Comparison of ENCODE assay signal across 8 cellular contexts in the genomic region with DNA sequence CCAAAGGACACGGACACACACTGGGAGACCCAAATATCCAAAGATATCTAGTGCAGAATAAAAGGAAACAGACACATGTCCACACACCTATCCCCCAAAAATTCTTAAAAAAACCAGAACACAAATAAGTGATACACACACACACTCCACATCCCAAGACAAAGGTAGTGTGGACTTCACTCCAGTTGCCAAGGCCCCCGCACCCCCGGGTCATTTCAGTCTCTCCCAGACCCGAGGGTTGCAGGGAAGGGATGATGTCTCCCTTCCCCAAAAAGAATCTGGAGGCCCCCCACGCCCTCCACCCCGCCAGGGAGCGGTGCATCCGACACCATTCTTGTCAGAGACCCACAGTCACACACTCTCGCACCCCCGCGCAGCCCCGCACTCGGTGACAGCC. TPM values are rescaled to one million over a fixed set of nuclear protein-coding genes. Genes with fewer than 3 reads are reported as not detected.
A peak's percentile ranks its signal among the peaks of the same experiment; 100 is the strongest.
DNase-seq lines count a peak whose midpoint lies in the region; ATAC-seq, FAIRE-seq and TF ChIP-seq lines count a peak whose summit lies in the region.

No MANE protein-coding gene starts in this region.

- peaks cover 6 to 16% of the 10 kb centered on the region in 2 experiments; a peak in 3 of 5 replicates for H3K27me3 ChIP-seq in HepG2 (ENCODE audit: control insufficient read depth in 1 of 2, insufficient read depth in 2 of 2, low read length in 2 of 2)
- peaks cover 3 to 21% of the 10 kb centered on the region in 2 donors for H3K27me3 ChIP-seq in right lobe of liver
- H3K27me3 ChIP-seq in adipocyte (replicated peaks; ENCODE audit: control insufficient read depth, insufficient read depth, low read length): peaks cover 7% of the 10 kb centered on the region
- peaks cover 38 to 96% of the 10 kb centered on the region in 2 donors for H3K27me3 ChIP-seq in left lung

- H3K9me3 ChIP-seq in HepG2 (ENCODE audit: low read length) (no peaks in the 10 kb centered on the region), right lobe of liver (no peaks in the 10 kb centered on the region), adipocyte (ENCODE audit: control insufficient read depth, low read length) (no peaks in the 10 kb centered on the region), left lung (no peaks in the 10 kb centered on the region)

- no peak for TF ChIP-seq RAD21 in HepG2 (CRISPR knock-in tag; IDR thresholded peaks at IDR 0.05)

- 13% methylated on average over 4 of the region's 13 CpGs for WGBS in HepG2 (ENCODE audit: low lambda C conversion rate)
- 37% methylated on average over 2 of the region's 13 CpGs for WGBS in right lobe of liver (ENCODE audit: insufficient coverage, low coverage, low lambda C conversion rate, missing lambda C conversion rate)
- WGBS in lower leg skin, 2 donors: 8 to 9% methylated on average over 13 of the region's 13 CpGs

- no peaks in the 10 kb centered on the region for H3K36me3 ChIP-seq in HepG2 (replicated peaks in 1 of 2; ENCODE audit: control insufficient read depth in 1 of 2, insufficient read depth in 2 of 2, low read length in 2 of 2)
- H3K36me3 ChIP-seq in right lobe of liver: no peaks in the 10 kb centered on the region
- no peaks in the 10 kb centered on the region for H3K36me3 ChIP-seq in adipocyte (ENCODE audit: control insufficient read depth, insufficient read depth, low read length, severe bottlenecking)
- H3K36me3 ChIP-seq in left lung: no peaks in the 10 kb centered on the region

- DNase-seq in HepG2 (ENCODE audit: low spot score) (no peak), right lobe of liver (no peak), adipocyte (ENCODE audit: low read depth) (no peak), left lung (no peak), lower leg skin (ENCODE audit: low spot score in 2 of 2) (no peak), D341Med (ENCODE audit: low spot score) (no peak), cerebellum (ENCODE audit: low spot score) (no peak), NK-92 (lab: John Stamatoyannopoulos, UW; ENCODE audit: unreplicated experiment) (no peak)

- peak overlapping the region; percentile 92 for H3K4me2 ChIP-seq in HepG2 (ENCODE audit: low read depth, low read length)

- no peaks in the 10 kb centered on the region for H3K79me2 ChIP-seq in HepG2 (ENCODE audit: insufficient read depth, low read length)

- intact Hi-C loops in HepG2 (cut with micrococcal nuclease; ENCODE audit: unreplicated experiment): loop anchor here (2.0 kb wide), 1 partner anchor 325 kb away; no protein-coding TSS in a partner anchor
- intact Hi-C loops in right lobe of liver (cut with DNase I): loop anchor here in 1 of 2 donors (10.0 kb wide), 1 partner anchor 329 kb away; no protein-coding TSS in a partner anchor
- intact Hi-C loops in left lung (cut with DNase I): loop anchor here in 1 of 2 donors (10.0 kb wide), 1 partner anchor 319 kb away; a partner anchor contains a TSS
- intact Hi-C loops in lower leg skin (cut with DNase I; ENCODE audit: low total_unique reads): loop anchor here (10.0 kb wide), 2 partner anchors 79 to 319 kb away; a partner anchor contains a TSS

- H3K9ac ChIP-seq in HepG2 (ENCODE audit: insufficient read depth, low read depth, low read length): peak overlapping the region; percentile 26; the same call in 1 of the 2 replicates
- peak overlapping the region; percentile 34 for H3K9ac ChIP-seq in adipocyte (ENCODE audit: low read length)

- H3K27ac ChIP-seq in HepG2 (ENCODE audit: extremely low read length, insufficient read depth, low read length): no peak overlapping the region
- H3K27ac ChIP-seq in right lobe of liver: no peak overlapping the region
- no peak overlapping the region for H3K27ac ChIP-seq in left lung

- CTCF ChIA-PET in HepG2 (lab: Yijun Ruan, JAX; ENCODE audit: low intra/inter-chr PET ratio, low total read pairs): no interaction called here

- H3K4me3 ChIP-seq in HepG2 (replicated peaks in 1 of 3; ENCODE audit: insufficient read depth in 1 of 3, low read depth in 2 of 3, low read length in 3 of 3) (peak overlapping the region; percentile 62 to 86 (median 75)), right lobe of liver (no peak overlapping the region), adipocyte (ENCODE audit: low read length) (peak overlapping the region; percentile 66), left lung (peak overlapping the region; percentile 22 to 32), lower leg skin (ENCODE audit: low read depth, poor library complexity, severe bottlenecking) (no peak overlapping the region)

- FAIRE-seq in HepG2 (lab: Jason Lieb, UNC): no peak

- no peaks in the 10 kb centered on the region for H4K20me1 ChIP-seq in HepG2 (ENCODE audit: insufficient read depth, low read length)

- ATAC-seq in HepG2 (no peak), right lobe of liver (no peak), left lung (no peak)

- TF ChIP-seq EP300 in HepG2 (IDR thresholded peaks at IDR 0.05; ENCODE audit: low read depth in 2 of 2, low read length in 2 of 2): no peak
- no peak for TF ChIP-seq EP300 in HepG2 (CRISPR knock-in tag; IDR thresholded peaks at IDR 0.05; ENCODE audit: borderline replicate concordance)

- TF ChIP-seq CTCF in HepG2 (CRISPR knock-in tag; IDR thresholded peaks at IDR 0.05) (no peak), right lobe of liver (IDR thresholded peaks at IDR 0.05) (no peak), left lung (IDR thresholded peaks at IDR 0.05) (no peak), lower leg skin (IDR thresholded peaks at IDR 0.05) (no peak)

- no peak for TF ChIP-seq POLR2A in HepG2 (IDR thresholded peaks at IDR 0.05; ENCODE audit: insufficient read depth in 1 of 2, low read depth in 2 of 2, low read length in 2 of 2)
- no peak for TF ChIP-seq POLR2A in right lobe of liver (IDR thresholded peaks at IDR 0.05)
- no peak for TF ChIP-seq POLR2A in lower leg skin (IDR thresholded peaks at IDR 0.05)

- in situ Hi-C loops in HepG2 (cut with HindIII; ENCODE audit: extremely low pct_ligation_motif_present, low pct_unique_long_range_greater_than_20kb): no loop called here

- POLR2A ChIA-PET in HepG2 (lab: Yijun Ruan, JAX): no interaction called here

- BruUV-seq in HepG2 (replicated peaks; lab: Mats Ljungman, UMichigan): no TSS peak

- H3K4me1 ChIP-seq in HepG2 (ENCODE audit: insufficient read depth, low read length): peaks cover 11% of the 10 kb centered on the region
- no peaks in the 10 kb centered on the region for H3K4me1 ChIP-seq in right lobe of liver
- H3K4me1 ChIP-seq in adipocyte (ENCODE audit: control insufficient read depth, insufficient read depth, low read length): peaks cover 3% of the 10 kb centered on the region
- peaks cover 3 to 11% of the 10 kb centered on the region in 2 donors for H3K4me1 ChIP-seq in left lung

- H2AFZ ChIP-seq in HepG2 (ENCODE audit: low read length): no peak overlapping the region

RNA-seq across cellular contexts. Expression of a gene that starts 0.4 kb away (rescaled TPM):
- 1.7 and 3.2 TPM in 2 replicates for total RNA-seq in HepG2 (2016; rRNA removed; fragmentation: Illumina TruSeq; extraction: Trizol)
- 1.4 and 1.6 TPM in 2 replicates for total RNA-seq in HepG2 (2016; cell fraction: cytosol; rRNA removed; fragmentation: Illumina TruSeq; extraction: Trizol; ENCODE audit: low read depth)
- total RNA-seq in HepG2 (2016; cell fraction: insoluble cytoplasmic fraction; rRNA removed; fragmentation: Illumina TruSeq; extraction: Trizol): 1.6 and 2.3 TPM in 2 replicates
- total RNA-seq in HepG2 (2016; cell fraction: membrane; rRNA removed; fragmentation: Illumina TruSeq; extraction: Trizol): 2.0 and 2.8 TPM in 2 replicates
- 2.1 and 2.7 TPM in 2 replicates for total RNA-seq in HepG2 (2016; cell fraction: nucleus; rRNA removed; fragmentation: Illumina TruSeq; extraction: Trizol)
- polyA plus RNA-seq in HepG2 (2011; rRNA removed): 1.0 and 1.3 TPM in 2 replicates
- 0.65 and 1.2 TPM in 2 replicates for polyA plus RNA-seq in HepG2 (2011; cell fraction: cytosol; rRNA removed)
- polyA plus RNA-seq in HepG2 (2011; cell fraction: nucleus; rRNA removed): 3.3 and 3.6 TPM in 2 replicates
- 0.36 and 1.2 TPM in 2 replicates for polyA plus RNA-seq in HepG2 (2012)
- polyA plus RNA-seq in HepG2 (2016; cell fraction: cytosol; fragmentation: Illumina TruSeq; extraction: Trizol; ENCODE audit: low read depth): 1.1 TPM in 2 replicates
- 1.4 and 3.2 TPM in 2 replicates for polyA plus RNA-seq in HepG2 (2016; cell fraction: insoluble cytoplasmic fraction; fragmentation: Illumina TruSeq; extraction: Trizol; ENCODE audit: low read depth)
- polyA plus RNA-seq in HepG2 (2016; cell fraction: membrane; fragmentation: Illumina TruSeq; extraction: Trizol; ENCODE audit: low read depth): 1.4 and 1.7 TPM in 2 replicates
- 4.1 and 5.7 TPM in 2 replicates for polyA plus RNA-seq in HepG2 (2016; cell fraction: nucleus; fragmentation: Illumina TruSeq; extraction: Trizol; ENCODE audit: insufficient read depth, low read depth)
- 1.3 and 2.4 TPM in 2 replicates for polyA minus RNA-seq in HepG2 (2011; rRNA and poly(A)+ RNA removed; ENCODE audit: low replicate concordance)
- polyA minus RNA-seq in HepG2 (2011; cell fraction: cytosol; rRNA and poly(A)+ RNA removed): 0.62 and 0.69 TPM in 2 replicates
- polyA minus RNA-seq in HepG2 (2011; cell fraction: nucleus; rRNA and poly(A)+ RNA removed): 1.4 and 1.7 TPM in 2 replicates
- not detected for total RNA-seq in right lobe of liver
- total RNA-seq in left lung: under 1 TPM; 0.39 to 0.79 TPM
- total RNA-seq in lower leg skin: not detected
- total RNA-seq in cerebellum: 16.6 TPM

RNA-seq across cellular contexts. Expression of a gene that starts 32.6 kb away (rescaled TPM):
- total RNA-seq in HepG2 (2016; rRNA removed; fragmentation: Illumina TruSeq; extraction: Trizol) (not detected in 2 replicates), right lobe of liver (1 to 10 TPM; 2.7 to 8.7 (median 6.7) TPM), left lung (10 to 100 TPM; 40.2 to 91.3 TPM), lower leg skin (10 to 100 TPM in 1 of 4 donors, 1 to 10 TPM in 3; 3.8 to 19.6 (median 7.1) TPM), cerebellum (1.5 TPM)
- not detected in 2 replicates for total RNA-seq in HepG2 (2016; cell fraction: cytosol; rRNA removed; fragmentation: Illumina TruSeq; extraction: Trizol; ENCODE audit: low read depth)
- total RNA-seq in HepG2 (2016; cell fraction: insoluble cytoplasmic fraction; rRNA removed; fragmentation: Illumina TruSeq; extraction: Trizol): not detected in 2 replicates
- total RNA-seq in HepG2 (2016; cell fraction: membrane; rRNA removed; fragmentation: Illumina TruSeq; extraction: Trizol): not detected in 2 replicates
- not detected in 2 replicates for total RNA-seq in HepG2 (2016; cell fraction: nucleus; rRNA removed; fragmentation: Illumina TruSeq; extraction: Trizol)
- not detected in 2 replicates for polyA plus RNA-seq in HepG2 (2011; rRNA removed)
- polyA plus RNA-seq in HepG2 (2011; cell fraction: cytosol; rRNA removed): not detected in 2 replicates
- not detected in 2 replicates for polyA plus RNA-seq in HepG2 (2011; cell fraction: nucleus; rRNA removed)
- polyA plus RNA-seq in HepG2 (2012): not detected in 2 replicates
- not detected in 2 replicates for polyA plus RNA-seq in HepG2 (2016; cell fraction: cytosol; fragmentation: Illumina TruSeq; extraction: Trizol; ENCODE audit: low read depth)
- not detected in 2 replicates for polyA plus RNA-seq in HepG2 (2016; cell fraction: insoluble cytoplasmic fraction; fragmentation: Illumina TruSeq; extraction: Trizol; ENCODE audit: low read depth)
- polyA plus RNA-seq in HepG2 (2016; cell fraction: membrane; fragmentation: Illumina TruSeq; extraction: Trizol; ENCODE audit: low read depth): not detected in 2 replicates
- polyA plus RNA-seq in HepG2 (2016; cell fraction: nucleus; fragmentation: Illumina TruSeq; extraction: Trizol; ENCODE audit: insufficient read depth, low read depth): not detected in 2 replicates
- not detected in 2 replicates for polyA minus RNA-seq in HepG2 (2011; rRNA and poly(A)+ RNA removed; ENCODE audit: low replicate concordance)
- polyA minus RNA-seq in HepG2 (2011; cell fraction: cytosol; rRNA and poly(A)+ RNA removed): not detected in 2 replicates
- not detected in 2 replicates for polyA minus RNA-seq in HepG2 (2011; cell fraction: nucleus; rRNA and poly(A)+ RNA removed)

RNA-seq across cellular contexts. Expression of a gene that starts 40.8 kb away (rescaled TPM):
- 0.24 and 0.31 TPM in 2 replicates for total RNA-seq in HepG2 (2016; rRNA removed; fragmentation: Illumina TruSeq; extraction: Trizol)
- total RNA-seq in HepG2 (2016; cell fraction: cytosol; rRNA removed; fragmentation: Illumina TruSeq; extraction: Trizol; ENCODE audit: low read depth): 0.18 and 0.40 TPM in 2 replicates
- total RNA-seq in HepG2 (2016; cell fraction: insoluble cytoplasmic fraction; rRNA removed; fragmentation: Illumina TruSeq; extraction: Trizol): 0.30 and 0.37 TPM in 2 replicates
- 0.22 TPM in 1 of 2 replicates, not detected in the other for total RNA-seq in HepG2 (2016; cell fraction: membrane; rRNA removed; fragmentation: Illumina TruSeq; extraction: Trizol)
- 0.44 TPM in 1 of 2 replicates, not detected in the other for total RNA-seq in HepG2 (2016; cell fraction: nucleus; rRNA removed; fragmentation: Illumina TruSeq; extraction: Trizol)
- polyA plus RNA-seq in HepG2 (2011; rRNA removed): 0.77 and 0.97 TPM in 2 replicates
- 0.38 and 0.83 TPM in 2 replicates for polyA plus RNA-seq in HepG2 (2011; cell fraction: cytosol; rRNA removed)
- 0.21 and 0.35 TPM in 2 replicates for polyA plus RNA-seq in HepG2 (2011; cell fraction: nucleus; rRNA removed)
- polyA plus RNA-seq in HepG2 (2012): 0.31 and 0.39 TPM in 2 replicates
- polyA plus RNA-seq in HepG2 (2016; cell fraction: cytosol; fragmentation: Illumina TruSeq; extraction: Trizol; ENCODE audit: low read depth): not detected in 2 replicates
- polyA plus RNA-seq in HepG2 (2016; cell fraction: insoluble cytoplasmic fraction; fragmentation: Illumina TruSeq; extraction: Trizol; ENCODE audit: low read depth): 0.26 and 0.46 TPM in 2 replicates
- polyA plus RNA-seq in HepG2 (2016; cell fraction: membrane; fragmentation: Illumina TruSeq; extraction: Trizol; ENCODE audit: low read depth): 0.13 TPM in 1 of 2 replicates, not detected in the other
- 0.60 and 1.7 TPM in 2 replicates for polyA plus RNA-seq in HepG2 (2016; cell fraction: nucleus; fragmentation: Illumina TruSeq; extraction: Trizol; ENCODE audit: insufficient read depth, low read depth)
- 0.56 and 17.3 TPM in 2 replicates for polyA minus RNA-seq in HepG2 (2011; rRNA and poly(A)+ RNA removed; ENCODE audit: low replicate concordance)
- not detected in 2 replicates for polyA minus RNA-seq in HepG2 (2011; cell fraction: cytosol; rRNA and poly(A)+ RNA removed)
- 0.26 TPM in 1 of 2 replicates, not detected in the other for polyA minus RNA-seq in HepG2 (2011; cell fraction: nucleus; rRNA and poly(A)+ RNA removed)
- total RNA-seq in right lobe of liver: 10 to 100 TPM in 1 of 6 experiments, 1 to 10 TPM in 5; 3.5 to 19.1 (median 6.2) TPM
- total RNA-seq in left lung: 100 to 1,000 TPM; 206 to 317 TPM
- total RNA-seq in lower leg skin: 100 to 1,000 TPM; 401 to 505 (median 497) TPM
- 53.1 TPM for total RNA-seq in cerebellum

Comparison
In these comparisons a context has a peak if more than half of its experiments do, and no peak if none do; other contexts are left out.
1. H3K4me3 ChIP-seq: peak in HepG2 (3 of 3), adipocyte (single experiment) and left lung (2 of 2); none in right lobe of liver (0 of 3) and lower leg skin (single experiment).